In the genomic region with DNA sequence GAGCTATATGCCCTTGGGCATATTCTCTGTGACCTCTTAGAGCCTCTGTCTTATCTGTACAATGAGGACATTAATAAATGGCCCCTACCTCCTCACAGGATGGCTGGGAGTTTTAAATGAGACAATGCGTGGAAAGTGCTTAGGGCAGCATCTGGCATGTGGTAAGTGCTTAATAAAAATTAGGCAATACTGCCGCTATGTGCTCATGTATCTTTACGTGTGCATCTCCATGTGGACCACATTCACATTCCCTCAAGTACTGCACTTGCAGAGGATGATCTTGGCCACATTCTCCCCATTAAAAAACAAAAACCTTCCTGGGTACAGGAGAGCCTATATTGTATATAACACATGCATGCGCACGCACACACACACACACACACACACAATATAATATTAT, we compare ENCODE assay signal across 28 cellular contexts. TPM values are rescaled to one million over a fixed set of nuclear protein-coding genes. Genes with fewer than 3 reads are reported as not detected.
DNase-seq lines count a peak whose midpoint lies in the region; TF ChIP-seq lines count a peak whose summit lies in the region.
"Had no signal": no experiment of that assay in that cellular context is flagged by ENCODE, and none has a peak within 500 bp of the region (broad histone marks: within the 10 kb centered on the region; RNA-seq: fewer than 3 reads in every experiment).

No MANE protein-coding gene starts in this region.

- WGBS in GM23248 (ENCODE audit: low coverage in 1 of 2, low lambda C conversion rate in 2 of 2, missing lambda C conversion rate in 2 of 2), 2 experiments: 37 to 40% methylated on average over 5 of the region's 5 CpGs
- 90 to 99% methylated on average over 4 to 5 of the region's 5 CpGs for WGBS in endodermal cell (ENCODE audit: insufficient coverage in 1 of 2, insufficient read length in 1 of 2), 2 experiments

- H3K4me1 Mint-ChIP-seq in glutamatergic neuron (ENCODE audit: low read depth, unreplicated experiment): no peaks in the 10 kb centered on the region
- H3K4me1 Mint-ChIP-seq in endodermal cell: peaks cover 18% of the 10 kb centered on the region
- H3K4me1 Mint-ChIP-seq: CD14-positive monocyte; CD4-positive, alpha-beta memory T cell; CD8-positive, alpha-beta memory T cell had no signal

- no peak overlapping the region for H3K27ac ChIP-seq in GM23248
- no peak overlapping the region for H3K27ac ChIP-seq in endodermal cell (ENCODE audit: low read depth, low read length)
- H3K27ac ChIP-seq: BLaER1 had no signal

- H3K9me3 Mint-ChIP-seq in glutamatergic neuron (ENCODE audit: unreplicated experiment): peaks cover 2% of the 10 kb centered on the region
- H3K9me3 Mint-ChIP-seq in endodermal cell: no peaks in the 10 kb centered on the region
- H3K9me3 Mint-ChIP-seq: CD4-positive, alpha-beta memory T cell had no signal

- H3K9me3 ChIP-seq in GM23248 (ENCODE audit: low read depth): no peaks in the 10 kb centered on the region
- no peaks in the 10 kb centered on the region for H3K9me3 ChIP-seq in endodermal cell (ENCODE audit: control insufficient read depth, low read length)
- H3K9me3 ChIP-seq: BE2C, BLaER1 had no signal

- H3K4me2 ChIP-seq in GM23248 (ENCODE audit: unreplicated experiment): no peak overlapping the region
- H3K4me2 ChIP-seq: BLaER1 had no signal

- H3K36me3 Mint-ChIP-seq in glutamatergic neuron (ENCODE audit: unreplicated experiment) (no peaks in the 10 kb centered on the region), endodermal cell (ENCODE audit: low read depth) (no peaks in the 10 kb centered on the region)
- H3K36me3 Mint-ChIP-seq: CD14-positive monocyte; CD4-positive, alpha-beta memory T cell; CD4-positive, CD25-positive, alpha-beta regulatory T cell; CD8-positive, alpha-beta memory T cell had no signal

- H3K27ac Mint-ChIP-seq in glutamatergic neuron (ENCODE audit: unreplicated experiment): no peak overlapping the region
- no peak overlapping the region for H3K27ac Mint-ChIP-seq in endodermal cell
- H3K27ac Mint-ChIP-seq: CD14-positive monocyte; CD4-positive, alpha-beta memory T cell; CD4-positive, CD25-positive, alpha-beta regulatory T cell; CD8-positive, alpha-beta memory T cell had no signal

- no peak overlapping the region for H3K4me3 Mint-ChIP-seq in glutamatergic neuron (ENCODE audit: unreplicated experiment)
- no peak overlapping the region for H3K4me3 Mint-ChIP-seq in endodermal cell
- H3K4me3 Mint-ChIP-seq: CD4-positive, alpha-beta memory T cell; CD4-positive, CD25-positive, alpha-beta regulatory T cell; CD8-positive, alpha-beta memory T cell had no signal

- peaks cover 7% of the 10 kb centered on the region; the same call in 1 of the 2 replicates for H3K27me3 ChIP-seq in GM23248 (replicated peaks; ENCODE audit: insufficient read depth)
- H3K27me3 ChIP-seq in endodermal cell (ENCODE audit: control insufficient read depth, insufficient read depth, low read length, poor library complexity, severe bottlenecking): no peaks in the 10 kb centered on the region
- H3K27me3 ChIP-seq: BLaER1 had no signal

- DNase-seq in GM23248 (peak; percentile 33), SK-MEL-5 (ENCODE audit: low read depth, low spot score) (peak; percentile 48), fibroblast of mammary gland (ENCODE audit: low read depth) (peak; percentile 14), glutamatergic neuron (no peak), NCI-H2107 treated with DMSO at 0.1 percent for 48 hours (lab: John Stamatoyannopoulos, UW; ENCODE audit: unreplicated experiment) (no peak), endodermal cell (no peak), GM10266 (ENCODE audit: extremely low spot score) (no peak)
- DNase-seq: 8988T; ACHN; BE2C; C1 segment of cervical spinal cord; CD4-positive, alpha-beta memory T cell; CD4-positive, CD25-positive, alpha-beta regulatory T cell; CD8-positive, alpha-beta memory T cell; COR-L47; DMS 273 treated with DMSO at 0.1 percent for 48 hours; DMS153; DMS53; DMS79; DND-41; EL; GDM1 had no signal

- H3K9ac ChIP-seq in GM23248 (no peak overlapping the region), endodermal cell (ENCODE audit: extremely low read depth, low read length, poor library complexity, severe bottlenecking) (no peak overlapping the region)
- H3K9ac ChIP-seq: BLaER1 had no signal

- H4K20me1 ChIP-seq in GM23248 (ENCODE audit: insufficient read depth): no peaks in the 10 kb centered on the region
- H4K20me1 ChIP-seq: BLaER1 had no signal

- in situ Hi-C loops in GM23248 (cut with MboI) (loop anchor here (25.0 kb wide), 1 partner anchor 388 kb away; no protein-coding TSS in a partner anchor), SK-MEL-5 (cut with HindIII; ENCODE audit: low pct_unique_long_range_greater_than_20kb, low sequenced_read_pairs) (no loop called here)

- no peaks in the 10 kb centered on the region for H3F3A ChIP-seq in GM23248 (ENCODE audit: insufficient read depth)

- TF ChIP-seq CTCF in fibroblast of mammary gland (conservative IDR thresholded peaks at IDR 0.05; ENCODE audit: control insufficient read depth, insufficient read depth, low read depth, low read length): no peak
- no peak for TF ChIP-seq CTCF in glutamatergic neuron (IDR thresholded peaks at IDR 0.05; ENCODE audit: partially characterized antibody, unreplicated experiment)
- no peak for TF ChIP-seq CTCF in endodermal cell (conservative IDR thresholded peaks at IDR 0.05)
- TF ChIP-seq CTCF in GM10266 (IDR thresholded peaks at IDR 0.05; ENCODE audit: control insufficient read depth, insufficient read depth, low read depth, missing control alignments): no peak

- H3K36me3 ChIP-seq in GM23248 (ENCODE audit: low read depth) (no peaks in the 10 kb centered on the region), endodermal cell (ENCODE audit: control insufficient read depth, insufficient read depth, low read length) (no peaks in the 10 kb centered on the region)
- H3K36me3 ChIP-seq: BE2C, BLaER1 had no signal

- H3K79me2 ChIP-seq in GM23248 (ENCODE audit: insufficient read depth): no peaks in the 10 kb centered on the region

- no peaks in the 10 kb centered on the region for H3K9me2 ChIP-seq in GM23248 (ENCODE audit: insufficient read depth)

- no peak overlapping the region for H2AFZ ChIP-seq in GM23248

- H3K4me3 ChIP-seq in GM23248: no peak overlapping the region
- H3K4me3 ChIP-seq in fibroblast of mammary gland (ENCODE audit: control insufficient read depth, low read depth, low read length): no peak overlapping the region
- H3K4me3 ChIP-seq in endodermal cell (ENCODE audit: low read length): no peak overlapping the region
- H3K4me3 ChIP-seq: BLaER1 had no signal

- H3K27me3 Mint-ChIP-seq in glutamatergic neuron (ENCODE audit: unreplicated experiment): no peaks in the 10 kb centered on the region
- H3K27me3 Mint-ChIP-seq in endodermal cell (ENCODE audit: insufficient read depth): peaks cover 2% of the 10 kb centered on the region

- H3K4me1 ChIP-seq in GM23248 (ENCODE audit: insufficient read depth) (peaks cover 4% of the 10 kb centered on the region; the same call in 1 of the 2 replicates), endodermal cell (ENCODE audit: control insufficient read depth, insufficient read depth, low read length) (no peaks in the 10 kb centered on the region)
- H3K4me1 ChIP-seq: BE2C, BLaER1 had no signal

RNA-seq across cellular contexts. Expression of a gene that starts 19.1 kb away (rescaled TPM):
- total RNA-seq in GM23248 (2014; rRNA removed; shearing (Covaris generic)): not detected in 2 replicates
- polyA plus RNA-seq in GM23248 (2016; fragmentation: Nextera tagmentation; extraction: Ambion mirVana): not detected in 2 replicates
- total RNA-seq in SK-MEL-5 (2014; rRNA removed; shearing (Covaris generic)): not detected in 2 replicates
- not detected in 2 replicates for polyA plus RNA-seq in SK-MEL-5 (2015; cell fraction: cytosol; rRNA removed)
- polyA plus RNA-seq in SK-MEL-5 (2015; cell fraction: nucleus; rRNA removed): not detected in 2 replicates
- not detected for total RNA-seq in glutamatergic neuron (ENCODE audit: unreplicated experiment)
- total RNA-seq in endodermal cell: not detected
- polyA plus RNA-seq in endodermal cell (2013, experiment 1 of 2): not detected
- not detected for polyA plus RNA-seq in endodermal cell (2013, experiment 2 of 2)
- total RNA-seq: A673; CD4-positive, alpha-beta memory T cell; CD4-positive, CD25-positive, alpha-beta regulatory T cell; CD8-positive, alpha-beta memory T cell; Daoy; G401 had no signal
- polyA plus RNA-seq: AG04450; CD14-positive monocyte; CD4-positive, alpha-beta memory T cell; CD4-positive, CD25-positive, alpha-beta regulatory T cell; CD8-positive, alpha-beta memory T cell had no signal

Comparison
In these comparisons a context has a peak if more than half of its experiments do, and no peak if none do; other contexts are left out.
1. DNase-seq: peak in GM23248 (single experiment), SK-MEL-5 (single experiment) and fibroblast of mammary gland (single experiment); none in glutamatergic neuron (single experiment), NCI-H2107 treated with DMSO at 0.1 percent for 48 hours (single experiment), endodermal cell (single experiment) and GM10266 (single experiment).